ENCODE assay signal across 8 cellular contexts in the genomic region with DNA sequence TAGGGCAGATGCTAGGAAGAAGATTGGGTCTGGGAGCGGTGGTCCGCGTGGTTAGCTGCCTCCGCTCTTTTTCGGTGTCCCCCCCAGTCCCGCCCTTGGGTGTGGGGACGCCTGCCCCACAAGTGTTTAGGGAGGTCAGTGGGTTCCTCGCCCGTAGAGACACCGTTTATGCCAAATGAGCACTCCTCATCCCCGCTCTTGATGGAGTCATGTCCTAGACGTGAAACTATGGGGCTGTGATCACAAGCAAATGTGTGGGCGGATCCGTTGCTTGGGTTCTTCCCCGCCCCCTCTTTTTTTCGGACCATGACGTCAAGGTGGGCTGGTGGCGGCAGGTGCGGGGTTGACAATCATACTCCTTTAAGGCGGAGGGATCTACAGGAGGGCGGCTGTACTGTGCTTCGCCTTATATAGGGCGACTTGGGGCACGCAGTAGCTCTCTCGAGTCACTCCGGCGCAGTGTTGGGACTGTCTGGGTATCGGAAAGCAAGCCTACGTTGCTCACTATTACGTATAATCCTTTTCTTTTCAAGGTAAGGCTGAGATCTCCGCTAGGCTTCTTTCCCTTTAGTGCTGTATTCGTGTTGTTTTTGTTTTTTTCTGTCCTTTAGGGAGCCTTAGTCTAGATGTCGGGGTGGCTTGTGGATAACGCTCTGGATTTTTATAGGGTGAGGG. TPM values are rescaled to one million over a fixed set of nuclear protein-coding genes. Genes with fewer than 3 reads are reported as not detected.
DNase-seq lines count a peak whose midpoint lies in the region; ATAC-seq and TF ChIP-seq lines count a peak whose summit lies in the region.

TSS of gene HSP90AB1 (plus strand) at position 439 of the 675 bp plus-strand sequence. CDS start 1,529 bp downstream, outside the sequence.

- peak within 1 kb of the TSS; percentile 99 for H3K27ac Mint-ChIP-seq in WTC11

- DNase-seq in AG09319 (ENCODE audit: extremely low read depth, low read depth) (peak; percentile 97), NCI-H226 (peak; percentile 95), WTC11 (ENCODE audit: low spot score) (peak; percentile 93), caudate nucleus (lab: John Stamatoyannopoulos, UW) (peak in 60 of 61 donors; percentile 65 to 98 (median 88)), iris pigment epithelial cell (ENCODE audit: low read depth) (peak; percentile 99)
- DNase-seq in stimulated activated CD4-positive, alpha-beta T cell treated with anti-CD3 and anti-CD28 coated beads, Interleukin-12 subunit alpha, Interleukin-12 subunit beta, amount 100 ng/mL, for 24 hours (ENCODE audit: low read depth in 2 of 2): peak; percentile 93 to 96

- peaks cover 10% of the 10 kb centered on the region for H3K27me3 Mint-ChIP-seq in WTC11 (ENCODE audit: low read depth)

- H3K9me3 Mint-ChIP-seq in WTC11: no peaks in the 10 kb centered on the region

- ATAC-seq in GM19023 (IDR thresholded peaks at IDR 0.05; ENCODE audit: unreplicated experiment) (peak; percentile 55), HG03196 (IDR thresholded peaks at IDR 0.05; ENCODE audit: unreplicated experiment) (peak; percentile 72), WTC11 (peak; percentile 59)

- POLR2A ChIA-PET in WTC11 (lab: Charles Lee): interaction anchor here (0.6 to 4.9 kb wide), 23 partner anchors 9 to 617 kb away, joined by 3 to 83 read pairs (median 5); partner anchors contain the start of genes AARS2, MRPL14, MYMX and SLC29A1

- peak within 1 kb of the TSS; percentile 100 for H3K27ac ChIP-seq in caudate nucleus (ENCODE audit: low read depth, low read length)

- H3K4me1 Mint-ChIP-seq in WTC11: peaks cover 37% of the 10 kb centered on the region

- peaks cover 48% of the 10 kb centered on the region for H3K36me3 Mint-ChIP-seq in WTC11

- peak within 1 kb of the TSS; percentile 99 for H3K4me3 Mint-ChIP-seq in WTC11

- TF ChIP-seq CTCF in AG09319 (IDR thresholded peaks at IDR 0.05; ENCODE audit: low read depth, low read length): no peak
- no peak for TF ChIP-seq CTCF in WTC11 (IDR thresholded peaks at IDR 0.05)

- CTCF ChIA-PET in WTC11 (lab: Charles Lee): interaction anchor here (0.7 to 7.2 kb wide), 15 partner anchors 9 to 387 kb away, joined by 3 to 80 read pairs (median 4); partner anchors contain the start of genes AARS2, SLC29A1 and SLC35B2

TF ChIP-seq in WTC11, 78 proteins besides CTCF, POLR2A, EP300 and RAD21 (continues in another document):
- TF ChIP-seq NR3C1 (CRISPR knock-in tag; conservative IDR thresholded peaks at IDR 0.05; ENCODE audit: low read depth) (no peak), CBFB (CRISPR knock-in tag; IDR thresholded peaks at IDR 0.05; ENCODE audit: low read depth) (no peak), OVOL2 (CRISPR knock-in tag; IDR thresholded peaks at IDR 0.05; ENCODE audit: borderline replicate concordance) (peak; percentile 59; the same call in 1 of the 2 replicates), FOXP4 (CRISPR knock-in tag; IDR thresholded peaks at IDR 0.05) (no peak; the same call in 1 of the 2 replicates), ZNF416 (CRISPR knock-in tag; IDR thresholded peaks at IDR 0.05) (0 out of 2 replicates have a peak, but pooled peaks have one; percentile 28), IRF2 (CRISPR knock-in tag; IDR thresholded peaks at IDR 0.05; ENCODE audit: borderline replicate concordance, low read depth) (no peak), ARID4B (CRISPR knock-in tag; IDR thresholded peaks at IDR 0.05; ENCODE audit: borderline replicate concordance) (peak; percentile 73), PRRX2 (CRISPR knock-in tag; IDR thresholded peaks at IDR 0.05) (peak; percentile 57), JUN (CRISPR knock-in tag; IDR thresholded peaks at IDR 0.05) (0 out of 2 replicates have a peak, but pooled peaks have one; percentile 66), GRHL2 (CRISPR knock-in tag; IDR thresholded peaks at IDR 0.05; ENCODE audit: insufficient replicate concordance, severe bottlenecking) (no peak), FOXK1 (CRISPR knock-in tag; IDR thresholded peaks at IDR 0.05) (peak; percentile 72)
- TF ChIP-seq, protein P1, sequence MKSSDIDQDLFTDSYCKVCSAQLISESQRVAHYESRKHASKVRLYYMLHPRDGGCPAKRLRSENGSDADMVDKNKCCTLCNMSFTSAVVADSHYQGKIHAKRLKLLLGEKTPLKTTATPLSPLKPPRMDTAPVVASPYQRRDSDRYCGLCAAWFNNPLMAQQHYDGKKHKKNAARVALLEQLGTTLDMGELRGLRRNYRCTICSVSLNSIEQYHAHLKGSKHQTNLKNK (CRISPR knock-in tag; IDR thresholded peaks at IDR 0.05): no peak; the same call in 1 of the 2 replicates
- TF ChIP-seq, protein P2, sequence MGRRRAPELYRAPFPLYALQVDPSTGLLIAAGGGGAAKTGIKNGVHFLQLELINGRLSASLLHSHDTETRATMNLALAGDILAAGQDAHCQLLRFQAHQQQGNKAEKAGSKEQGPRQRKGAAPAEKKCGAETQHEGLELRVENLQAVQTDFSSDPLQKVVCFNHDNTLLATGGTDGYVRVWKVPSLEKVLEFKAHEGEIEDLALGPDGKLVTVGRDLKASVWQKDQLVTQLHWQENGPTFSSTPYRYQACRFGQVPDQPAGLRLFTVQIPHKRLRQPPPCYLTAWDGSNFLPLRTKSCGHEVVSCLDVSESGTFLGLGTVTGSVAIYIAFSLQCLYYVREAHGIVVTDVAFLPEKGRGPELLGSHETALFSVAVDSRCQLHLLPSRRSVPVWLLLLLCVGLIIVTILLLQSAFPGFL (CRISPR knock-in tag; IDR thresholded peaks at IDR 0.05; ENCODE audit: borderline replicate concordance): peak; percentile 75; the same call in 1 of the 2 replicates
- TF ChIP-seq, protein P3, sequence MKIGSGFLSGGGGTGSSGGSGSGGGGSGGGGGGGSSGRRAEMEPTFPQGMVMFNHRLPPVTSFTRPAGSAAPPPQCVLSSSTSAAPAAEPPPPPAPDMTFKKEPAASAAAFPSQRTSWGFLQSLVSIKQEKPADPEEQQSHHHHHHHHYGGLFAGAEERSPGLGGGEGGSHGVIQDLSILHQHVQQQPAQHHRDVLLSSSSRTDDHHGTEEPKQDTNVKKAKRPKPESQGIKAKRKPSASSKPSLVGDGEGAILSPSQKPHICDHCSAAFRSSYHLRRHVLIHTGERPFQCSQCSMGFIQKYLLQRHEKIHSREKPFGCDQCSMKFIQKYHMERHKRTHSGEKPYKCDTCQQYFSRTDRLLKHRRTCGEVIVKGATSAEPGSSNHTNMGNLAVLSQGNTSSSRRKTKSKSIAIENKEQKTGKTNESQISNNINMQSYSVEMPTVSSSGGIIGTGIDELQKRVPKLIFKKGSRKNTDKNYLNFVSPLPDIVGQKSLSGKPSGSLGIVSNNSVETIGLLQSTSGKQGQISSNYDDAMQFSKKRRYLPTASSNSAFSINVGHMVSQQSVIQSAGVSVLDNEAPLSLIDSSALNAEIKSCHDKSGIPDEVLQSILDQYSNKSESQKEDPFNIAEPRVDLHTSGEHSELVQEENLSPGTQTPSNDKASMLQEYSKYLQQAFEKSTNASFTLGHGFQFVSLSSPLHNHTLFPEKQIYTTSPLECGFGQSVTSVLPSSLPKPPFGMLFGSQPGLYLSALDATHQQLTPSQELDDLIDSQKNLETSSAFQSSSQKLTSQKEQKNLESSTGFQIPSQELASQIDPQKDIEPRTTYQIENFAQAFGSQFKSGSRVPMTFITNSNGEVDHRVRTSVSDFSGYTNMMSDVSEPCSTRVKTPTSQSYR (CRISPR knock-in tag; IDR thresholded peaks at IDR 0.05): no peak

RNA-seq across cellular contexts. Expression of gene HSP90AB1, which starts in this region (rescaled TPM):
- 2,159 to 2,172 TPM (median 2,171 TPM) in 3 replicates for total RNA-seq in WTC11 (2021)

Comparison
In these comparisons a context has a peak if more than half of its experiments do, and no peak if none do; other contexts are left out.
1. Peak in every context shown above with its lines: DNase-seq, ATAC-seq and H3K27ac ChIP-seq.